18 cellular contexts compared by ENCODE assay signal in genomic region chr11:71488968-71489265, GRCh38. TPM values are rescaled to one million over a fixed set of nuclear protein-coding genes. Genes with fewer than 3 reads are reported as not detected.
A peak's percentile ranks its signal among the peaks of the same experiment; 100 is the strongest.
DNase-seq lines count a peak whose midpoint lies in the region; ATAC-seq, FAIRE-seq and TF ChIP-seq lines count a peak whose summit lies in the region.
"Had no signal": no experiment of that assay in that cellular context is flagged by ENCODE, and none has a peak within 500 bp of the region (broad histone marks: within the 10 kb centered on the region; RNA-seq: fewer than 3 reads in every experiment).

No MANE protein-coding gene starts in this region.

- no peaks in the 10 kb centered on the region for H4K20me1 ChIP-seq in K562 (replicated peaks; ENCODE audit: control insufficient read depth, insufficient read depth, low read length)

- CTCF ChIA-PET in activated CD8-positive, alpha-beta memory T cell treated with anti-CD3 and anti-CD28 coated beads, Interleukin-2, amount 10 ng/mL, durations not matched to agents 7 days and 5 days (lab: Charles Lee), result no interaction called here
- CTCF ChIA-PET in K562 (lab: Yijun Ruan, JAX; ENCODE audit: low intra/inter-chr PET ratio), result no interaction called here

- H3K4me3 ChIP-seq in K562, result no peak overlapping the region
- H3K4me3 ChIP-seq: heart left ventricle, neural progenitor cell had no signal

- peaks cover 6 to 17% of the 10 kb centered on the region in 2 experiments; a peak in 4 of 5 replicates for H3K4me1 ChIP-seq in K562 (replicated peaks in 1 of 2; ENCODE audit: control insufficient read depth in 2 of 2, insufficient read depth in 2 of 2, low read length in 2 of 2)
- H3K4me1 ChIP-seq: neural progenitor cell had no signal

- 83% methylated on average over 3 of the region's 4 CpGs for WGBS in K562 (ENCODE audit: insufficient coverage, low coverage, missing lambda C conversion rate)

- no peaks in the 10 kb centered on the region for H3K27me3 ChIP-seq in K562 (ENCODE audit: control insufficient read depth in 2 of 2, insufficient read depth in 2 of 2, low read length in 2 of 2)
- H3K27me3 ChIP-seq: heart left ventricle, neural progenitor cell had no signal

- H2AFZ ChIP-seq in K562 (ENCODE audit: low read depth, low read length), result no peak overlapping the region
- H2AFZ ChIP-seq: neural progenitor cell had no signal

- TF ChIP-seq RAD21 in K562 (CRISPR knock-in tag; conservative IDR thresholded peaks at IDR 0.05 in 1 of 2, IDR thresholded peaks at IDR 0.05 in 1 of 2), result no peak

- no peak for ATAC-seq in activated CD8-positive, alpha-beta memory T cell treated with anti-CD3 and anti-CD28 coated beads, Interleukin-2, amount 10 ng/mL, durations not matched to agents 7 days and 5 days
- ATAC-seq in HG02852 (IDR thresholded peaks at IDR 0.05; ENCODE audit: unreplicated experiment), result peak; percentile 5
- peak; percentile 27; the same call in 2 of the 3 replicates for ATAC-seq in K562
- no peak for ATAC-seq in GM18502 (IDR thresholded peaks at IDR 0.05; ENCODE audit: poor library complexity, unreplicated experiment)
- ATAC-seq in GM21576 (IDR thresholded peaks at IDR 0.05; ENCODE audit: unreplicated experiment), result no peak
- ATAC-seq: HCT116 had no signal

- FAIRE-seq in K562 (lab: Jason Lieb, UNC), result no peak
- FAIRE-seq: HTR-8/SVneo, islet of Langerhans, urothelium cell line had no signal

- intact Hi-C loops in K562 (cut with micrococcal nuclease), result no loop called here
- intact Hi-C loops in posterior vena cava (cut with DNase I), result no loop called here

- no peak overlapping the region for H3K27ac ChIP-seq in K562 (ENCODE audit: extremely low read depth, low read depth, low read length)
- H3K27ac ChIP-seq: neural progenitor cell, VCaP had no signal

- H3K27ac Mint-ChIP-seq in activated CD8-positive, alpha-beta memory T cell treated with anti-CD3 and anti-CD28 coated beads, Interleukin-2, amount 10 ng/mL, durations not matched to agents 7 days and 5 days, result peak overlapping the region; percentile 68

- POLR2A ChIA-PET in K562 (lab: Yijun Ruan, JAX), result no interaction called here

- H3K36me3 Mint-ChIP-seq in activated CD8-positive, alpha-beta memory T cell treated with anti-CD3 and anti-CD28 coated beads, Interleukin-2, amount 10 ng/mL, durations not matched to agents 7 days and 5 days, result peaks cover 44% of the 10 kb centered on the region

- peaks cover 20% of the 10 kb centered on the region for H3K4me1 Mint-ChIP-seq in activated CD8-positive, alpha-beta memory T cell treated with anti-CD3 and anti-CD28 coated beads, Interleukin-2, amount 10 ng/mL, durations not matched to agents 7 days and 5 days

- H3K4me3 Mint-ChIP-seq in activated CD8-positive, alpha-beta memory T cell treated with anti-CD3 and anti-CD28 coated beads, Interleukin-2, amount 10 ng/mL, durations not matched to agents 7 days and 5 days, result no peak overlapping the region
- H3K4me3 Mint-ChIP-seq: neural progenitor cell had no signal

- no peak for DNase-seq in activated CD8-positive, alpha-beta memory T cell treated with anti-CD3 and anti-CD28 coated beads, Interleukin-2, amount 10 ng/mL, durations not matched to agents 7 days and 5 days
- DNase-seq in activated CD8-positive, alpha-beta memory T cell treated with anti-CD3 and anti-CD28 coated beads for 24 hours, result no peak
- no peak for DNase-seq in K562 (ENCODE audit: extremely low read depth in 1 of 4, low spot score in 3 of 4)
- DNase-seq in posterior vena cava (ENCODE audit: low spot score), result peak; percentile 41
- DNase-seq in NCI-H1930 (lab: John Stamatoyannopoulos, UW), result no peak
- DNase-seq: NCI-H1436 treated with DMSO at 0.1 percent for 48 hours, NCI-H2227 treated with DMSO at 0.1 percent for 48 hours had no signal

- peaks cover 45% of the 10 kb centered on the region; the same call in 2 of the 3 replicates for H3K36me3 ChIP-seq in K562 (ENCODE audit: control insufficient read depth, insufficient read depth, low read length)
- H3K36me3 ChIP-seq: neural progenitor cell had no signal

- in situ Hi-C loops in K562 (cut with MboI), result no loop called here

- H3K9me1 ChIP-seq in K562 (ENCODE audit: control insufficient read depth, insufficient read depth, low read length), result no peaks in the 10 kb centered on the region

- no peak for TF ChIP-seq CTCF in K562 (IDR thresholded peaks at IDR 0.05 in 2 of 3, conservative IDR thresholded peaks at IDR 0.05 in 1 of 3; ENCODE audit: insufficient read depth in 2 of 3, low read depth in 1 of 3, low read length in 3 of 3)

- no peaks in the 10 kb centered on the region for H3K9me3 Mint-ChIP-seq in activated CD8-positive, alpha-beta memory T cell treated with anti-CD3 and anti-CD28 coated beads, Interleukin-2, amount 10 ng/mL, durations not matched to agents 7 days and 5 days (ENCODE audit: low read depth)
- H3K9me3 Mint-ChIP-seq: neural progenitor cell had no signal

- H3K27me3 Mint-ChIP-seq in activated CD8-positive, alpha-beta memory T cell treated with anti-CD3 and anti-CD28 coated beads, Interleukin-2, amount 10 ng/mL, durations not matched to agents 7 days and 5 days, result no peaks in the 10 kb centered on the region

- H3K4me2 ChIP-seq in K562 (ENCODE audit: insufficient read depth, low read length), result no peak overlapping the region
- H3K4me2 ChIP-seq: neural progenitor cell had no signal

- TF ChIP-seq EP300 in K562 (IDR thresholded peaks at IDR 0.05; ENCODE audit: low read length), result no peak

- H3K79me2 ChIP-seq in K562 (ENCODE audit: control insufficient read depth, insufficient read depth, low read length), result no peaks in the 10 kb centered on the region

- TF ChIP-seq POLR2A in K562 (conservative IDR thresholded peaks at IDR 0.05), result no peak

- BruUV-seq in K562 (replicated peaks; lab: Mats Ljungman, UMichigan), result no TSS peak

- no peaks in the 10 kb centered on the region for H3K9me3 ChIP-seq in K562 (replicated peaks; ENCODE audit: control insufficient read depth, insufficient read depth, low read depth, low read length)
- H3K9me3 ChIP-seq: heart left ventricle had no signal

- H3K9ac ChIP-seq in K562 (ENCODE audit: insufficient read depth in 1 of 2, low read depth in 2 of 2, low read length in 2 of 2), result no peak overlapping the region
- H3K9ac ChIP-seq: neural progenitor cell had no signal

RNA-seq across cellular contexts. Expression of gene NADSYN1, which starts 35.9 kb away (rescaled TPM):
- 100 to 1,000 TPM in 1 of 2 experiments, 10 to 100 TPM in 1; 97.7 to 134 TPM for total RNA-seq in activated CD8-positive, alpha-beta memory T cell treated with anti-CD3 and anti-CD28 coated beads, Interleukin-2, amount 10 ng/mL, durations not matched to agents 7 days and 5 days
- total RNA-seq in K562 (2011; cell fraction: chromatin; rRNA removed; ENCODE audit: low replicate concordance), result 145 and 274 TPM in 2 replicates
- total RNA-seq in K562 (2011; cell fraction: nucleolus; rRNA removed), result 145 TPM in 2 replicates
- 145 and 159 TPM in 2 replicates for total RNA-seq in K562 (2011; cell fraction: nucleoplasm; rRNA removed)
- total RNA-seq in K562 (2014; rRNA removed), result 44.5 and 53.6 TPM in 2 replicates
- total RNA-seq in K562 (2014; rRNA removed; fragmentation: Illumina TruSeq; extraction: Trizol), result 26.3 and 27.4 TPM in 2 replicates
- 41.7 and 42.8 TPM in 2 replicates for total RNA-seq in K562 (2015; rRNA removed; fragmentation: Illumina TruSeq; extraction: Trizol)
- total RNA-seq in K562 (2021), result 47.9 and 51.6 TPM in 2 replicates
- polyA plus RNA-seq in K562 (2011; rRNA removed), result 43.2 and 51.7 TPM in 2 replicates
- polyA plus RNA-seq in K562 (2011; cell fraction: cytosol; rRNA removed), result 39.6 and 42.6 TPM in 2 replicates
- polyA plus RNA-seq in K562 (2011; cell fraction: nucleus; rRNA removed), result 255 and 291 TPM in 2 replicates
- 53.2 and 78.7 TPM in 2 replicates for polyA plus RNA-seq in K562 (2012)
- 40.3 and 42.1 TPM in 2 replicates for polyA plus RNA-seq in K562 (2014; fragmentation: Illumina TruSeq; extraction: Trizol)
- polyA plus RNA-seq in K562 (2014; fragmentation: Nextera tagmentation; extraction: Ambion mirVana), result 10 to 100 TPM; 12.7 to 14.6 TPM
- polyA plus RNA-seq in K562 (2014; rRNA removed), result 54.0 and 57.3 TPM in 2 replicates
- polyA minus RNA-seq in K562 (2011; rRNA and poly(A)+ RNA removed), result 42.5 and 45.5 TPM in 2 replicates
- polyA minus RNA-seq in K562 (2011; cell fraction: cytosol; rRNA and poly(A)+ RNA removed), result 18.2 and 28.0 TPM in 2 replicates
- 113 and 147 TPM in 2 replicates for polyA minus RNA-seq in K562 (2011; cell fraction: nucleus; rRNA and poly(A)+ RNA removed)
- 10 to 100 TPM; 38.7 to 48.1 TPM for total RNA-seq in posterior vena cava

RNA-seq across cellular contexts. Expression of gene KRTAP5-7, which starts 38.1 kb away (rescaled TPM):
- total RNA-seq in activated CD8-positive, alpha-beta memory T cell treated with anti-CD3 and anti-CD28 coated beads, Interleukin-2, amount 10 ng/mL, durations not matched to agents 7 days and 5 days, result not detected
- not detected in 2 replicates for total RNA-seq in K562 (2011; cell fraction: chromatin; rRNA removed; ENCODE audit: low replicate concordance)
- not detected in 2 replicates for total RNA-seq in K562 (2011; cell fraction: nucleolus; rRNA removed)
- total RNA-seq in K562 (2011; cell fraction: nucleoplasm; rRNA removed), result not detected in 2 replicates
- total RNA-seq in K562 (2014; rRNA removed) (not detected in 2 replicates), K562 (2014; rRNA removed; fragmentation: Illumina TruSeq; extraction: Trizol) (not detected in 2 replicates), K562 (2015; rRNA removed; fragmentation: Illumina TruSeq; extraction: Trizol) (not detected in 2 replicates), K562 (2021) (not detected in 2 replicates), posterior vena cava (under 1 TPM in 1 of 2 donors, not detected in 1; 0.24 TPM)
- polyA plus RNA-seq in K562 (2011; rRNA removed) (not detected in 2 replicates), K562 (2014; fragmentation: Illumina TruSeq; extraction: Trizol) (not detected in 2 replicates), K562 (2014; fragmentation: Nextera tagmentation; extraction: Ambion mirVana) (not detected), K562 (2014; rRNA removed) (not detected in 2 replicates)
- not detected in 2 replicates for polyA plus RNA-seq in K562 (2011; cell fraction: cytosol; rRNA removed)
- not detected in 2 replicates for polyA plus RNA-seq in K562 (2011; cell fraction: nucleus; rRNA removed)
- not detected in 2 replicates for polyA plus RNA-seq in K562 (2012)
- polyA minus RNA-seq in K562 (2011; rRNA and poly(A)+ RNA removed), result not detected in 2 replicates
- not detected in 2 replicates for polyA minus RNA-seq in K562 (2011; cell fraction: cytosol; rRNA and poly(A)+ RNA removed)
- polyA minus RNA-seq in K562 (2011; cell fraction: nucleus; rRNA and poly(A)+ RNA removed), result not detected in 2 replicates
- total RNA-seq: heart left ventricle, renal cortical epithelial cell had no signal
- polyA plus RNA-seq: heart left ventricle had no signal

RNA-seq across cellular contexts. Expression of gene DHCR7, which starts 40.7 kb away (rescaled TPM):
- 10 to 100 TPM; 54.7 to 90.5 TPM for total RNA-seq in activated CD8-positive, alpha-beta memory T cell treated with anti-CD3 and anti-CD28 coated beads, Interleukin-2, amount 10 ng/mL, durations not matched to agents 7 days and 5 days
- 183 and 461 TPM in 2 replicates for total RNA-seq in K562 (2011; cell fraction: chromatin; rRNA removed; ENCODE audit: low replicate concordance)
- 625 and 780 TPM in 2 replicates for total RNA-seq in K562 (2011; cell fraction: nucleolus; rRNA removed)
- 410 and 462 TPM in 2 replicates for total RNA-seq in K562 (2011; cell fraction: nucleoplasm; rRNA removed)
- 96.8 and 126 TPM in 2 replicates for total RNA-seq in K562 (2014; rRNA removed)
- 34.2 and 38.0 TPM in 2 replicates for total RNA-seq in K562 (2014; rRNA removed; fragmentation: Illumina TruSeq; extraction: Trizol)
- 45.5 and 48.0 TPM in 2 replicates for total RNA-seq in K562 (2015; rRNA removed; fragmentation: Illumina TruSeq; extraction: Trizol)
- 176 and 181 TPM in 2 replicates for total RNA-seq in K562 (2021)
- polyA plus RNA-seq in K562 (2011; rRNA removed), result 107 and 268 TPM in 2 replicates
- 249 and 261 TPM in 2 replicates for polyA plus RNA-seq in K562 (2011; cell fraction: cytosol; rRNA removed)
- 198 and 205 TPM in 2 replicates for polyA plus RNA-seq in K562 (2011; cell fraction: nucleus; rRNA removed)
- polyA plus RNA-seq in K562 (2012), result 92.0 and 179 TPM in 2 replicates
- 136 and 192 TPM in 2 replicates for polyA plus RNA-seq in K562 (2014; fragmentation: Illumina TruSeq; extraction: Trizol)
- 10 to 100 TPM in 1 of 2 experiments, 1 to 10 TPM in 1; 8.4 to 14.5 TPM for polyA plus RNA-seq in K562 (2014; fragmentation: Nextera tagmentation; extraction: Ambion mirVana)
- 82.4 and 83.0 TPM in 2 replicates for polyA plus RNA-seq in K562 (2014; rRNA removed)
- polyA minus RNA-seq in K562 (2011; rRNA and poly(A)+ RNA removed), result 91.4 and 116 TPM in 2 replicates
- polyA minus RNA-seq in K562 (2011; cell fraction: cytosol; rRNA and poly(A)+ RNA removed), result 249 and 302 TPM in 2 replicates
- 51.8 and 90.1 TPM in 2 replicates for polyA minus RNA-seq in K562 (2011; cell fraction: nucleus; rRNA and poly(A)+ RNA removed)
- total RNA-seq in posterior vena cava, result 10 to 100 TPM; 14.9 to 15.5 TPM

RNA-seq across cellular contexts. Expression of gene KRTAP5-8, which starts 48.9 kb away (rescaled TPM):
- not detected for total RNA-seq in activated CD8-positive, alpha-beta memory T cell treated with anti-CD3 and anti-CD28 coated beads, Interleukin-2, amount 10 ng/mL, durations not matched to agents 7 days and 5 days
- not detected in 2 replicates for total RNA-seq in K562 (2011; cell fraction: chromatin; rRNA removed; ENCODE audit: low replicate concordance)
- not detected in 2 replicates for total RNA-seq in K562 (2011; cell fraction: nucleolus; rRNA removed)
- not detected in 2 replicates for total RNA-seq in K562 (2011; cell fraction: nucleoplasm; rRNA removed)
- not detected in 2 replicates for total RNA-seq in K562 (2014; rRNA removed)
- not detected in 2 replicates for total RNA-seq in K562 (2014; rRNA removed; fragmentation: Illumina TruSeq; extraction: Trizol)
- not detected in 2 replicates for total RNA-seq in K562 (2015; rRNA removed; fragmentation: Illumina TruSeq; extraction: Trizol)
- not detected in 2 replicates for total RNA-seq in K562 (2021)
- not detected in 2 replicates for polyA plus RNA-seq in K562 (2011; rRNA removed)
- polyA plus RNA-seq in K562 (2011; cell fraction: cytosol; rRNA removed), result not detected in 2 replicates
- not detected in 2 replicates for polyA plus RNA-seq in K562 (2011; cell fraction: nucleus; rRNA removed)
- not detected in 2 replicates for polyA plus RNA-seq in K562 (2012)
- not detected in 2 replicates for polyA plus RNA-seq in K562 (2014; fragmentation: Illumina TruSeq; extraction: Trizol)
- polyA plus RNA-seq in K562 (2014; fragmentation: Nextera tagmentation; extraction: Ambion mirVana), result not detected
- polyA plus RNA-seq in K562 (2014; rRNA removed), result not detected in 2 replicates
- polyA minus RNA-seq in K562 (2011; rRNA and poly(A)+ RNA removed), result not detected in 2 replicates
- not detected in 2 replicates for polyA minus RNA-seq in K562 (2011; cell fraction: cytosol; rRNA and poly(A)+ RNA removed)
- not detected in 2 replicates for polyA minus RNA-seq in K562 (2011; cell fraction: nucleus; rRNA and poly(A)+ RNA removed)
- not detected for total RNA-seq in posterior vena cava
- total RNA-seq: heart left ventricle, renal cortical epithelial cell had no signal

RNA-seq across cellular contexts. Expression of gene KRTAP5-9, which starts 59.3 kb away (rescaled TPM):
- not detected for total RNA-seq in activated CD8-positive, alpha-beta memory T cell treated with anti-CD3 and anti-CD28 coated beads, Interleukin-2, amount 10 ng/mL, durations not matched to agents 7 days and 5 days
- not detected in 2 replicates for total RNA-seq in K562 (2011; cell fraction: chromatin; rRNA removed; ENCODE audit: low replicate concordance)
- not detected in 2 replicates for total RNA-seq in K562 (2011; cell fraction: nucleolus; rRNA removed)
- not detected in 2 replicates for total RNA-seq in K562 (2011; cell fraction: nucleoplasm; rRNA removed)
- total RNA-seq in K562 (2014; rRNA removed) (not detected in 2 replicates), K562 (2014; rRNA removed; fragmentation: Illumina TruSeq; extraction: Trizol) (not detected in 2 replicates), K562 (2015; rRNA removed; fragmentation: Illumina TruSeq; extraction: Trizol) (not detected in 2 replicates), K562 (2021) (not detected in 2 replicates), posterior vena cava (under 1 TPM; 0.19 to 0.37 TPM)
- polyA plus RNA-seq in K562 (2011; rRNA removed) (not detected in 2 replicates), K562 (2014; fragmentation: Illumina TruSeq; extraction: Trizol) (not detected in 2 replicates), K562 (2014; fragmentation: Nextera tagmentation; extraction: Ambion mirVana) (not detected), K562 (2014; rRNA removed) (not detected in 2 replicates)
- polyA plus RNA-seq in K562 (2011; cell fraction: cytosol; rRNA removed), result not detected in 2 replicates
- 0.16 and 0.22 TPM in 2 replicates for polyA plus RNA-seq in K562 (2011; cell fraction: nucleus; rRNA removed)
- 0.08 TPM in 1 of 2 replicates, not detected in the other for polyA plus RNA-seq in K562 (2012)
- not detected in 2 replicates for polyA minus RNA-seq in K562 (2011; rRNA and poly(A)+ RNA removed)
- not detected in 2 replicates for polyA minus RNA-seq in K562 (2011; cell fraction: cytosol; rRNA and poly(A)+ RNA removed)
- polyA minus RNA-seq in K562 (2011; cell fraction: nucleus; rRNA and poly(A)+ RNA removed), result not detected in 2 replicates
- total RNA-seq: heart left ventricle, renal cortical epithelial cell had no signal
- polyA plus RNA-seq: heart left ventricle had no signal

Comparison
In these comparisons a context has a peak if more than half of its experiments do, and no peak if none do; other contexts are left out.
1. ATAC-seq: peak in HG02852 (single experiment) and K562 (single experiment); none in activated CD8-positive, alpha-beta memory T cell treated with anti-CD3 and anti-CD28 coated beads, Interleukin-2, amount 10 ng/mL, durations not matched to agents 7 days and 5 days (single experiment), GM18502 (single experiment) and GM21576 (single experiment).